ENCODE assay signal across 22 cellular contexts in genomic region chr13:30877335-30877734, GRCh38. TPM values are rescaled to one million over a fixed set of nuclear protein-coding genes. Genes with fewer than 3 reads are reported as not detected.
DNase-seq lines count a peak whose midpoint lies in the region; ATAC-seq and TF ChIP-seq lines count a peak whose summit lies in the region.
"Had no signal": no experiment of that assay in that cellular context is flagged by ENCODE, and none has a peak within 500 bp of the region (broad histone marks: within the 10 kb centered on the region; RNA-seq: fewer than 3 reads in every experiment).

No MANE protein-coding gene starts in this region.

- no peak overlapping the region for H3K27ac Mint-ChIP-seq in activated T-helper 17 cell treated with anti-CD3 and anti-CD28 coated beads, Interleukin-2, amount 50 U/mL, for 72 hours

- peak overlapping the region; percentile 44; the same call in 1 of the 2 replicates for H4K91ac ChIP-seq in IMR-90 (ENCODE audit: insufficient read depth, low read depth, low read length)

- H3K56ac ChIP-seq in IMR-90 (ENCODE audit: extremely low read depth, insufficient read depth, low read length): no peak overlapping the region

- no peak overlapping the region for H2AK5ac ChIP-seq in IMR-90 (ENCODE audit: low read depth, low read length)

- H3K36me3 ChIP-seq in IMR-90 (ENCODE audit: control insufficient read depth, insufficient read depth, low read length) (no peaks in the 10 kb centered on the region), vagina (no peaks in the 10 kb centered on the region)
- H3K36me3 ChIP-seq: esophagus muscularis mucosa, HAP-1, ovary had no signal

- 0% methylated on average over 1 of the region's 1 CpG; no CpG with 5 or more reads in 1 of the 2 experiments for WGBS in IMR-90 (ENCODE audit: extremely low coverage in 2 of 2, insufficient read length in 1 of 2), 2 experiments

- peak; percentile 82 for DNase-seq in IMR-90
- peak; percentile 90 for DNase-seq in choroid plexus epithelial cell (ENCODE audit: low read depth)
- DNase-seq in iris pigment epithelial cell (ENCODE audit: low read depth): peak; percentile 85
- no peak for DNase-seq in vagina (ENCODE audit: extremely low spot score in 2 of 2)
- no peak for DNase-seq in activated CD4-positive, alpha-beta T cell treated with anti-CD3 and anti-CD28 coated beads, Interleukin-2, amount 50 U/mL, for 48 hours
- DNase-seq in NCI-H526 (lab: John Stamatoyannopoulos, UW): no peak
- DNase-seq: activated CD4-positive, alpha-beta T cell treated with anti-CD3 and anti-CD28 coated beads for 1 hour; activated CD8-positive, alpha-beta memory T cell treated with anti-CD3 and anti-CD28 coated beads, Interleukin-2, amount 50 U/mL, for 4 hours; activated gamma-delta T cell treated with Interleukin-2 at 50 U/mL for 16 hours; DMS153; left cardiac atrium; NCI-H1092; ovary; small intestine; T1000; testis had no signal

- in situ Hi-C loops in IMR-90 (cut with MboI; ENCODE audit: low sequenced_read_pairs): no loop called here

- no peak overlapping the region for H2AFZ ChIP-seq in IMR-90 (replicated peaks; ENCODE audit: low read length, poor library complexity)

- TF ChIP-seq POLR2A in IMR-90 (IDR thresholded peaks at IDR 0.05; ENCODE audit: low read depth, low read length): no peak
- TF ChIP-seq POLR2A in vagina (IDR thresholded peaks at IDR 0.05): no peak

- H3K79me1 ChIP-seq in IMR-90 (ENCODE audit: low read depth in 1 of 2, low read length in 2 of 2): peaks cover 0 to 7% of the 10 kb centered on the region in 2 experiments; a peak in 1 of 4 replicates

- H3K9ac ChIP-seq in IMR-90 (ENCODE audit: low read depth, low read length): no peak overlapping the region
- H3K9ac ChIP-seq: KMS-11 had no signal

- no peaks in the 10 kb centered on the region for H3K9me3 Mint-ChIP-seq in activated T-helper 17 cell treated with anti-CD3 and anti-CD28 coated beads, Interleukin-2, amount 50 U/mL, for 72 hours

- CTCF ChIA-PET in IMR-90 (lab: Yijun Ruan, JAX): interaction anchor here (0.6 to 0.8 kb wide), 2 partner anchors 15 to 265 kb away, joined by 3 read pairs; no protein-coding TSS in a partner anchor

- no peak overlapping the region for H2AK9ac ChIP-seq in IMR-90 (replicated peaks; ENCODE audit: low read depth, low read length, poor library complexity)

- H3K4me2 ChIP-seq in IMR-90 (ENCODE audit: low read depth, low read length): peak overlapping the region; percentile 44; the same call in 1 of the 2 replicates
- H3K4me2 ChIP-seq: KMS-11 had no signal

- no peak for TF ChIP-seq RAD21 in IMR-90 (IDR thresholded peaks at IDR 0.05; ENCODE audit: low read length)

- H3K27me3 Mint-ChIP-seq in activated T-helper 17 cell treated with anti-CD3 and anti-CD28 coated beads, Interleukin-2, amount 50 U/mL, for 72 hours: peaks cover 17% of the 10 kb centered on the region

- H2BK20ac ChIP-seq in IMR-90 (ENCODE audit: low read depth, low read length): peak overlapping the region; percentile 52; the same call in 1 of the 2 replicates

- H2BK15ac ChIP-seq in IMR-90 (ENCODE audit: low read depth, low read length): peak overlapping the region; percentile 85; the same call in 1 of the 3 replicates

- H3K4me1 Mint-ChIP-seq in activated T-helper 17 cell treated with anti-CD3 and anti-CD28 coated beads, Interleukin-2, amount 50 U/mL, for 72 hours: no peaks in the 10 kb centered on the region

- POLR2A ChIA-PET in IMR-90 (lab: Charles Lee; ENCODE audit: unreplicated experiment): interaction anchor here (0.5 kb wide), 1 partner anchor 255 kb away, joined by 4 read pairs; no protein-coding TSS in a partner anchor

- no peaks in the 10 kb centered on the region for H3K36me3 Mint-ChIP-seq in activated T-helper 17 cell treated with anti-CD3 and anti-CD28 coated beads, Interleukin-2, amount 50 U/mL, for 72 hours (ENCODE audit: low read depth)

- no TSS peak for BruUV-seq in IMR-90 (replicated peaks; lab: Mats Ljungman, UMichigan)

- no peaks in the 10 kb centered on the region for H3K9me3 ChIP-seq in IMR-90 (ENCODE audit: control insufficient read depth, insufficient read depth, low read length)
- no peaks in the 10 kb centered on the region for H3K9me3 ChIP-seq in vagina
- H3K9me3 ChIP-seq: esophagus muscularis mucosa, HAP-1, ovary, testis had no signal

- peaks cover 22% of the 10 kb centered on the region for H3K9me1 ChIP-seq in IMR-90 (ENCODE audit: insufficient read depth, low read length)

- H3K27ac ChIP-seq in IMR-90 (ENCODE audit: insufficient read depth, low read length) (no peak overlapping the region), vagina (peak overlapping the region; percentile 2)
- H3K27ac ChIP-seq: C4-2B, esophagus muscularis mucosa, KMS-11, ovary, SK-N-MC, testis had no signal

- H2BK120ac ChIP-seq in IMR-90 (ENCODE audit: low read depth, low read length): peak overlapping the region; percentile 81

- 0 out of 2 replicates have a peak overlapping the region, but pooled peaks have one; percentile 11 for H3K14ac ChIP-seq in IMR-90 (replicated peaks; ENCODE audit: low read depth, low read length)

- H3K23ac ChIP-seq in IMR-90 (ENCODE audit: low read depth, low read length): peak overlapping the region; percentile 18; the same call in 1 of the 2 replicates

- no peak overlapping the region for H4K5ac ChIP-seq in IMR-90 (ENCODE audit: low read depth, low read length)

- dilution Hi-C loops in IMR-90 (cut with HindIII; ENCODE audit: low sequenced_read_pairs, unreplicated experiment): no loop called here

- TF ChIP-seq CTCF in IMR-90 (conservative IDR thresholded peaks at IDR 0.05; ENCODE audit: low read depth, low read length) (no peak), choroid plexus epithelial cell (conservative IDR thresholded peaks at IDR 0.05; ENCODE audit: low read depth, low read length) (no peak), vagina (IDR thresholded peaks at IDR 0.05) (no peak)

- H3K4ac ChIP-seq in IMR-90 (ENCODE audit: low read depth, low read length): no peak overlapping the region

- H3K4me1 ChIP-seq in IMR-90 (ENCODE audit: control insufficient read depth, insufficient read depth, low read length) (peaks cover 38% of the 10 kb centered on the region), vagina (peaks cover 44% of the 10 kb centered on the region)
- H3K4me1 ChIP-seq: testis had no signal

- no peaks in the 10 kb centered on the region for H4K20me1 ChIP-seq in IMR-90 (ENCODE audit: insufficient read depth, low read length)

- intact Hi-C loops in IMR-90 (cut with micrococcal nuclease) (no loop called here), vagina (cut with DNase I) (no loop called here)

- H3K27me3 ChIP-seq in IMR-90 (ENCODE audit: control insufficient read depth, insufficient read depth, low read length) (no peaks in the 10 kb centered on the region), vagina (no peaks in the 10 kb centered on the region)
- H3K27me3 ChIP-seq: esophagus muscularis mucosa, ovary, testis had no signal

- H3K4me3 Mint-ChIP-seq in activated T-helper 17 cell treated with anti-CD3 and anti-CD28 coated beads, Interleukin-2, amount 50 U/mL, for 72 hours: no peak overlapping the region

- H3K18ac ChIP-seq in IMR-90 (ENCODE audit: low read depth, low read length): peak overlapping the region; percentile 38; the same call in 1 of the 2 replicates

- H3K4me3 ChIP-seq in IMR-90 (ENCODE audit: insufficient read depth, low read depth, low read length): no peak overlapping the region
- H3K4me3 ChIP-seq in choroid plexus epithelial cell (ENCODE audit: low read depth, low read length): no peak overlapping the region
- no peak overlapping the region for H3K4me3 ChIP-seq in vagina
- H3K4me3 ChIP-seq: esophagus muscularis mucosa, HAP-1, ovary, SK-N-MC, testis had no signal

- peak overlapping the region; percentile 54 for H2BK5ac ChIP-seq in IMR-90 (ENCODE audit: low read depth, low read length, poor library complexity, severe bottlenecking)

- peak overlapping the region in 1 of 2 experiments; percentile 41; a peak in 1 of 4 replicates for H4K8ac ChIP-seq in IMR-90 (ENCODE audit: low read depth in 2 of 2, low read length in 2 of 2)

- ATAC-seq in IMR-90 (ENCODE audit: low read depth): peak; percentile 46
- ATAC-seq in activated T-helper 17 cell treated with anti-CD3 and anti-CD28 coated beads, Interleukin-2, amount 50 U/mL, for 72 hours (replicated peaks): no peak
- ATAC-seq: left cardiac atrium had no signal

TF ChIP-seq in IMR-90, 13 proteins besides CTCF, POLR2A, EP300 and RAD21 (continues in another document):
- TF ChIP-seq NFE2L2 (IDR thresholded peaks at IDR 0.05; ENCODE audit: low read depth, low read length): no peak
- no peak for TF ChIP-seq SMC3 (IDR thresholded peaks at IDR 0.05; ENCODE audit: low read depth, low read length)
- TF ChIP-seq RFX5 (IDR thresholded peaks at IDR 0.05; ENCODE audit: low read depth, low read length): no peak
- no peak for TF ChIP-seq CHD1 (IDR thresholded peaks at IDR 0.05; ENCODE audit: low read depth, low read length)
- no peak for TF ChIP-seq FOS (IDR thresholded peaks at IDR 0.05; ENCODE audit: low read depth, low read length)
- TF ChIP-seq USF2 (IDR thresholded peaks at IDR 0.05; ENCODE audit: low read depth, low read length): no peak
- peak; percentile 48; the same call in 1 of the 2 replicates for TF ChIP-seq MXI1 (IDR thresholded peaks at IDR 0.05; ENCODE audit: borderline replicate concordance, low read depth, low read length)

RNA-seq across cellular contexts. Expression of gene MEDAG, which starts 28.7 kb away (rescaled TPM):
- 0.28 and 0.36 TPM in 2 replicates for total RNA-seq in IMR-90 (2012; rRNA removed)
- polyA plus RNA-seq in IMR-90 (2012; rRNA removed): 0.27 and 0.32 TPM in 2 replicates
- polyA plus RNA-seq in IMR-90 (2012; cell fraction: cytosol; rRNA removed): 0.50 and 0.54 TPM in 2 replicates
- 0.35 and 1.4 TPM in 2 replicates for polyA plus RNA-seq in IMR-90 (2012; cell fraction: nucleus; rRNA removed; ENCODE audit: low replicate concordance)
- total RNA-seq in vagina: 46.4 TPM
- total RNA-seq in activated T-helper 17 cell treated with anti-CD3 and anti-CD28 coated beads, Interleukin-2, amount 50 U/mL, for 72 hours: under 1 TPM in 1 of 2 donors, not detected in 1; 0.21 TPM

RNA-seq across cellular contexts. Expression of gene TEX26, which starts 55.1 kb away (rescaled TPM):
- total RNA-seq in IMR-90 (2012; rRNA removed) (not detected in 2 replicates), vagina (not detected)
- not detected in 2 replicates for polyA plus RNA-seq in IMR-90 (2012; rRNA removed)
- not detected in 2 replicates for polyA plus RNA-seq in IMR-90 (2012; cell fraction: cytosol; rRNA removed)
- not detected in 2 replicates for polyA plus RNA-seq in IMR-90 (2012; cell fraction: nucleus; rRNA removed; ENCODE audit: low replicate concordance)
- not detected for total RNA-seq in activated T-helper 17 cell treated with anti-CD3 and anti-CD28 coated beads, Interleukin-2, amount 50 U/mL, for 72 hours
- total RNA-seq: ovary had no signal
- polyA plus RNA-seq: small intestine had no signal

Comparison
In these comparisons a context has a peak if more than half of its experiments do, and no peak if none do; other contexts are left out.
1. DNase-seq: peak in IMR-90 (single experiment), choroid plexus epithelial cell (single experiment) and iris pigment epithelial cell (single experiment); none in vagina (0 of 2), activated CD4-positive, alpha-beta T cell treated with anti-CD3 and anti-CD28 coated beads, Interleukin-2, amount 50 U/mL, for 48 hours (0 of 2) and NCI-H526 (0 of 2).
2. RNA of gene MEDAG, which starts 28.7 kb away (total RNA-seq): 46.4 TPM in vagina (single experiment); 0.28 to 0.36 TPM in IMR-90 and 0.21 TPM in activated T-helper 17 cell treated with anti-CD3 and anti-CD28 coated beads, Interleukin-2, amount 50 U/mL, for 72 hours; every median in the first group is over 10 times any median in the second.